In genomic region chr16:82044585-82044911, GRCh38 we compare ENCODE assay signal across 2 cellular contexts.
TF ChIP-seq lines count a peak whose summit lies in the region.

No MANE protein-coding gene starts in this region.

TF ChIP-seq in IMR-90, 13 proteins besides CTCF, POLR2A, EP300 and RAD21:
- no peak for TF ChIP-seq MAFK (IDR thresholded peaks at IDR 0.05; ENCODE audit: low read depth, low read length)
- TF ChIP-seq RFX5 (IDR thresholded peaks at IDR 0.05; ENCODE audit: low read depth, low read length) = no peak
- no peak for TF ChIP-seq RCOR1 (IDR thresholded peaks at IDR 0.05; ENCODE audit: insufficient replicate concordance, low read length)
- TF ChIP-seq MAZ (IDR thresholded peaks at IDR 0.05; ENCODE audit: borderline replicate concordance, low read depth, low read length) = no peak
- TF ChIP-seq FOS (IDR thresholded peaks at IDR 0.05; ENCODE audit: low read depth, low read length) = no peak
- no peak for TF ChIP-seq CHD1 (IDR thresholded peaks at IDR 0.05; ENCODE audit: low read depth, low read length)
- TF ChIP-seq MXI1 (IDR thresholded peaks at IDR 0.05; ENCODE audit: borderline replicate concordance, low read depth, low read length) = no peak
- TF ChIP-seq NFE2L2 (IDR thresholded peaks at IDR 0.05; ENCODE audit: low read depth, low read length) = no peak
- TF ChIP-seq SMC3 (IDR thresholded peaks at IDR 0.05; ENCODE audit: low read depth, low read length) = no peak
- no peak for TF ChIP-seq CEBPB (IDR thresholded peaks at IDR 0.05; ENCODE audit: low read depth, low read length)
- TF ChIP-seq BHLHE40 (IDR thresholded peaks at IDR 0.05; ENCODE audit: low read depth, low read length) = no peak
- no peak for TF ChIP-seq ELK1 (IDR thresholded peaks at IDR 0.05; ENCODE audit: borderline replicate concordance, low read depth, low read length)
- no peak for TF ChIP-seq USF2 (IDR thresholded peaks at IDR 0.05; ENCODE audit: low read depth, low read length)

TF ChIP-seq in HEK293T, 16 proteins besides CTCF, POLR2A, EP300 and RAD21:
- no peak for TF ChIP-seq BHLHE40 (IDR thresholded peaks at IDR 0.05; ENCODE audit: borderline replicate concordance)
- TF ChIP-seq SP1 (IDR thresholded peaks at IDR 0.05) = no peak
- TF ChIP-seq TARDBP (IDR thresholded peaks at IDR 0.05) = no peak
- TF ChIP-seq ELF4 (IDR thresholded peaks at IDR 0.05) = no peak
- no peak for TF ChIP-seq ARNT (IDR thresholded peaks at IDR 0.05)
- no peak for TF ChIP-seq PKNOX1 (IDR thresholded peaks at IDR 0.05)
- TF ChIP-seq FOXM1 (IDR thresholded peaks at IDR 0.05; ENCODE audit: borderline replicate concordance) = no peak
- TF ChIP-seq NFRKB (IDR thresholded peaks at IDR 0.05) = no peak
- TF ChIP-seq ZNF384 (IDR thresholded peaks at IDR 0.05) = no peak
- TF ChIP-seq SUZ12 (IDR thresholded peaks at IDR 0.05) = no peak
- no peak for TF ChIP-seq LEF1 (IDR thresholded peaks at IDR 0.05; ENCODE audit: borderline replicate concordance)
- TF ChIP-seq FOXK2 (IDR thresholded peaks at IDR 0.05) = no peak
- TF ChIP-seq L3MBTL2 (conservative IDR thresholded peaks at IDR 0.05) = no peak
- TF ChIP-seq FOXA1 (IDR thresholded peaks at IDR 0.05) = no peak
- TF ChIP-seq CTBP1 (IDR thresholded peaks at IDR 0.05; ENCODE audit: borderline replicate concordance) = no peak
- TF ChIP-seq HDGF (IDR thresholded peaks at IDR 0.05; ENCODE audit: borderline replicate concordance) = no peak
